Comparison of ENCODE assay signal across 12 cellular contexts in the genomic region with DNA sequence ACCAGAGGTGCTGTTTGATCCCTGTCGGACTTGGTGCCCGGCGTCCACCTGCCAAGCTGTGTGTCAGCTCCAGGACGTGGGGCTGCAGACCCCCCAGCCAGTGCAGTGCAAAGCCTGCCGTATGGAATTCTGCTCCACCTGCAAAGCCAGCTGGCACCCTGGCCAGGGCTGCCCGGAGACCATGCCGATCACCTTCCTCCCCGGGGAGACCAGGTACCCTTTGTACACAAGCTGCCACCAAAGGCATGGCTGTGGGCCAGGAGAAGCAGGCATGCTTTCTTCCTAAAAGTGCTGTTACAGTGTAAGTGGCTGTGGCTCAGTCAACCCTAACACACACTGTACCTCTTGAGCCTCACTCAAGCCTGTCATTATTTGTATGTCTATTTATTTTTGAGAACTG.
A peak's percentile ranks its signal among the peaks of the same experiment; 100 is the strongest.
DNase-seq lines count a peak whose midpoint lies in the region; ATAC-seq and TF ChIP-seq lines count a peak whose summit lies in the region.
"Had no signal": no experiment of that assay in that cellular context is flagged by ENCODE, and none has a peak within 500 bp of the region (broad histone marks: within the 10 kb centered on the region; RNA-seq: fewer than 3 reads in every experiment).

No MANE protein-coding gene starts in this region.

- H3K9ac ChIP-seq in endodermal cell (ENCODE audit: extremely low read depth, low read length, poor library complexity, severe bottlenecking), result no peak overlapping the region

- H3K27ac Mint-ChIP-seq in activated naive CD4-positive, alpha-beta T cell treated with anti-CD3 and anti-CD28 coated beads, Interleukin-2, amount 50 U/mL, for 24 hours, result peak overlapping the region; percentile 55
- H3K27ac Mint-ChIP-seq in activated naive CD4-positive, alpha-beta T cell treated with anti-CD3 and anti-CD28 coated beads for 36 hours, result no peak overlapping the region
- no peak overlapping the region for H3K27ac Mint-ChIP-seq in endodermal cell
- H3K27ac Mint-ChIP-seq: CD4-positive, alpha-beta T cell had no signal

- H3K27ac ChIP-seq in endodermal cell (ENCODE audit: low read depth, low read length) (no peak overlapping the region), uterus (peak overlapping the region; percentile 77 to 78)

- CTCF ChIA-PET in activated naive CD4-positive, alpha-beta T cell treated with anti-CD3 and anti-CD28 coated beads for 36 hours (lab: Charles Lee), result no interaction called here

- H3K27me3 ChIP-seq in endodermal cell (ENCODE audit: control insufficient read depth, insufficient read depth, low read length, poor library complexity, severe bottlenecking) (no peaks in the 10 kb centered on the region), uterus (no peaks in the 10 kb centered on the region)

- H3K4me1 Mint-ChIP-seq in activated naive CD4-positive, alpha-beta T cell treated with anti-CD3 and anti-CD28 coated beads, Interleukin-2, amount 50 U/mL, for 24 hours, result no peaks in the 10 kb centered on the region
- no peaks in the 10 kb centered on the region for H3K4me1 Mint-ChIP-seq in activated naive CD4-positive, alpha-beta T cell treated with anti-CD3 and anti-CD28 coated beads for 36 hours (ENCODE audit: low read depth)
- H3K4me1 Mint-ChIP-seq in endodermal cell, result peaks cover 4% of the 10 kb centered on the region

- no peak overlapping the region for H3K4me3 Mint-ChIP-seq in activated naive CD4-positive, alpha-beta T cell treated with anti-CD3 and anti-CD28 coated beads, Interleukin-2, amount 50 U/mL, for 24 hours
- H3K4me3 Mint-ChIP-seq in activated naive CD4-positive, alpha-beta T cell treated with anti-CD3 and anti-CD28 coated beads for 36 hours, result no peak overlapping the region
- H3K4me3 Mint-ChIP-seq in endodermal cell, result no peak overlapping the region
- H3K4me3 Mint-ChIP-seq: CD4-positive, alpha-beta T cell had no signal

- H3K4me3 ChIP-seq in endodermal cell (ENCODE audit: low read length) (no peak overlapping the region), uterus (no peak overlapping the region)
- H3K4me3 ChIP-seq: HAP-1 had no signal

- H3K36me3 ChIP-seq in endodermal cell (ENCODE audit: control insufficient read depth, insufficient read depth, low read length), result peaks cover 8% of the 10 kb centered on the region
- no peaks in the 10 kb centered on the region for H3K36me3 ChIP-seq in uterus
- H3K36me3 ChIP-seq: HAP-1 had no signal

- no peak for DNase-seq in activated naive CD4-positive, alpha-beta T cell treated with anti-CD3 and anti-CD28 coated beads for 36 hours
- DNase-seq in NCI-H2171 (lab: John Stamatoyannopoulos, UW) (peak; percentile 47), endodermal cell (peak; percentile 24), uterus (no peak)
- DNase-seq: ACHN; CD4-positive, alpha-beta T cell; IMR-90; NCI-H524 treated with DMSO at 0.1 percent for 48 hours had no signal

- TF ChIP-seq CTCF in endodermal cell (conservative IDR thresholded peaks at IDR 0.05) (no peak), uterus (IDR thresholded peaks at IDR 0.05) (no peak)

- H3K9me3 Mint-ChIP-seq in activated naive CD4-positive, alpha-beta T cell treated with anti-CD3 and anti-CD28 coated beads, Interleukin-2, amount 50 U/mL, for 24 hours, result no peaks in the 10 kb centered on the region
- H3K9me3 Mint-ChIP-seq in activated naive CD4-positive, alpha-beta T cell treated with anti-CD3 and anti-CD28 coated beads for 36 hours, result no peaks in the 10 kb centered on the region
- no peaks in the 10 kb centered on the region for H3K9me3 Mint-ChIP-seq in endodermal cell
- H3K9me3 Mint-ChIP-seq: CD4-positive, alpha-beta T cell had no signal

- no peak for TF ChIP-seq POLR2A in uterus (IDR thresholded peaks at IDR 0.05)

- H3K4me1 ChIP-seq in endodermal cell (ENCODE audit: control insufficient read depth, insufficient read depth, low read length) (no peaks in the 10 kb centered on the region), uterus (peaks cover 8 to 11% of the 10 kb centered on the region in 2 donors)
- H3K4me1 ChIP-seq: HAP-1 had no signal

- H3K9me3 ChIP-seq in endodermal cell (ENCODE audit: control insufficient read depth, low read length) (no peaks in the 10 kb centered on the region), uterus (no peaks in the 10 kb centered on the region)
- H3K9me3 ChIP-seq: HAP-1 had no signal

- 94 to 96% methylated on average over 7 to 8 of the region's 8 CpGs for WGBS in endodermal cell (ENCODE audit: insufficient coverage in 1 of 2, insufficient read length in 1 of 2), 2 experiments

- intact Hi-C loops in activated naive CD4-positive, alpha-beta T cell treated with anti-CD3 and anti-CD28 coated beads for 36 hours (cut with micrococcal nuclease), result no loop called here
- intact Hi-C loops in uterus (cut with DNase I; ENCODE audit: low total_unique reads), result no loop called here

- no peaks in the 10 kb centered on the region for H3K27me3 Mint-ChIP-seq in activated naive CD4-positive, alpha-beta T cell treated with anti-CD3 and anti-CD28 coated beads, Interleukin-2, amount 50 U/mL, for 24 hours
- no peaks in the 10 kb centered on the region for H3K27me3 Mint-ChIP-seq in activated naive CD4-positive, alpha-beta T cell treated with anti-CD3 and anti-CD28 coated beads for 36 hours (ENCODE audit: low read depth)
- no peaks in the 10 kb centered on the region for H3K27me3 Mint-ChIP-seq in endodermal cell (ENCODE audit: insufficient read depth)
- H3K27me3 Mint-ChIP-seq: CD4-positive, alpha-beta T cell had no signal

- H3K36me3 Mint-ChIP-seq in activated naive CD4-positive, alpha-beta T cell treated with anti-CD3 and anti-CD28 coated beads, Interleukin-2, amount 50 U/mL, for 24 hours, result peaks cover 10% of the 10 kb centered on the region
- H3K36me3 Mint-ChIP-seq in activated naive CD4-positive, alpha-beta T cell treated with anti-CD3 and anti-CD28 coated beads for 36 hours (ENCODE audit: low read depth), result peaks cover 28% of the 10 kb centered on the region
- H3K36me3 Mint-ChIP-seq in endodermal cell (ENCODE audit: low read depth), result peaks cover 5% of the 10 kb centered on the region

- ATAC-seq in HG02763 (IDR thresholded peaks at IDR 0.05; ENCODE audit: unreplicated experiment) (no peak), GM18861 (IDR thresholded peaks at IDR 0.05; ENCODE audit: unreplicated experiment) (no peak)

Comparison
In these comparisons a context has a peak if more than half of its experiments do, and no peak if none do; other contexts are left out.
1. DNase-seq: peak in NCI-H2171 (single experiment) and endodermal cell (single experiment); none in activated naive CD4-positive, alpha-beta T cell treated with anti-CD3 and anti-CD28 coated beads for 36 hours (single experiment) and uterus (0 of 2).